In genomic region chr2:68559692-68560091, GRCh38 we compare ENCODE assay signal across 8 cellular contexts.
"Had no signal": no experiment of that assay in that cellular context is flagged by ENCODE, and none has a peak within 500 bp of the region (broad histone marks: within the 10 kb centered on the region; RNA-seq: fewer than 3 reads in every experiment).

No MANE protein-coding gene starts in this region.

- H3K4me3 ChIP-seq: GM12878 had no signal

- DNase-seq: GDM1, GF-D8 had no signal

- ATAC-seq: GM12878 had no signal

- FAIRE-seq: G401.6, GM12878, GM12891, GM12892, GM18507, GM19239 had no signal
